ENCODE assay signal across 1 cellular context in the genomic region with DNA sequence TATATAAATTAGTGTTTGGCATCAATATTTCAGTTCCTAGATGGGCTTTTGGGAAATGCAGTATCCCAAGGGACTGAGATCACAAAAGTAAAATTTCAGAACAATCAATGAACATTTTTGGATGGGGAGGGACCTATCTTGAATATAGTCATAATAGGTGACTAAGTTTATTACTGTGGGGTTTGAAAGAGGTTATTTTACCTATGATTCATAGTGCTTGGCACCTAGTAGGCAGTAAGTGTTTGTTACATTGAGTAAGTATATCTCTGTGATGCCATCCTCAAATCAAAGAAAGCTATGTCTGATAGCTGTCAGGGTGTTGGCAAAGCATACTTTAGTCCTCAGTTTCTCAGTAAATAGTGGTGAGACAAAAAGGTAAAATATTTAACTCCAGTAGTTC.
TF ChIP-seq lines count a peak whose summit lies in the region.

No MANE protein-coding gene starts in this region.

TF ChIP-seq in SK-N-SH treated with all-trans-retinoic acid at 6 μM for 48 hours, 23 proteins besides CTCF, POLR2A, EP300 and RAD21:
- TF ChIP-seq ZNF8 (CRISPR knock-in tag; IDR thresholded peaks at IDR 0.05) (no peak), CSDC2 (CRISPR knock-in tag; IDR thresholded peaks at IDR 0.05) (no peak), ZFP3 (CRISPR knock-in tag; IDR thresholded peaks at IDR 0.05) (no peak), RARB (CRISPR knock-in tag; IDR thresholded peaks at IDR 0.05) (no peak)
- TF ChIP-seq, protein P1, sequence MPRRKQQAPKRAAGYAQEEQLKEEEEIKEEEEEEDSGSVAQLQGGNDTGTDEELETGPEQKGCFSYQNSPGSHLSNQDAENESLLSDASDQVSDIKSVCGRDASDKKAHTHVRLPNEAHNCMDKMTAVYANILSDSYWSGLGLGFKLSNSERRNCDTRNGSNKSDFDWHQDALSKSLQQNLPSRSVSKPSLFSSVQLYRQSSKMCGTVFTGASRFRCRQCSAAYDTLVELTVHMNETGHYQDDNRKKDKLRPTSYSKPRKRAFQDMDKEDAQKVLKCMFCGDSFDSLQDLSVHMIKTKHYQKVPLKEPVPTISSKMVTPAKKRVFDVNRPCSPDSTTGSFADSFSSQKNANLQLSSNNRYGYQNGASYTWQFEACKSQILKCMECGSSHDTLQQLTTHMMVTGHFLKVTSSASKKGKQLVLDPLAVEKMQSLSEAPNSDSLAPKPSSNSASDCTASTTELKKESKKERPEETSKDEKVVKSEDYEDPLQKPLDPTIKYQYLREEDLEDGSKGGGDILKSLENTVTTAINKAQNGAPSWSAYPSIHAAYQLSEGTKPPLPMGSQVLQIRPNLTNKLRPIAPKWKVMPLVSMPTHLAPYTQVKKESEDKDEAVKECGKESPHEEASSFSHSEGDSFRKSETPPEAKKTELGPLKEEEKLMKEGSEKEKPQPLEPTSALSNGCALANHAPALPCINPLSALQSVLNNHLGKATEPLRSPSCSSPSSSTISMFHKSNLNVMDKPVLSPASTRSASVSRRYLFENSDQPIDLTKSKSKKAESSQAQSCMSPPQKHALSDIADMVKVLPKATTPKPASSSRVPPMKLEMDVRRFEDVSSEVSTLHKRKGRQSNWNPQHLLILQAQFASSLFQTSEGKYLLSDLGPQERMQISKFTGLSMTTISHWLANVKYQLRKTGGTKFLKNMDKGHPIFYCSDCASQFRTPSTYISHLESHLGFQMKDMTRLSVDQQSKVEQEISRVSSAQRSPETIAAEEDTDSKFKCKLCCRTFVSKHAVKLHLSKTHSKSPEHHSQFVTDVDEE (CRISPR knock-in tag; IDR thresholded peaks at IDR 0.05): no peak
